Comparison of ENCODE assay signal across 1 cellular context in the genomic region with DNA sequence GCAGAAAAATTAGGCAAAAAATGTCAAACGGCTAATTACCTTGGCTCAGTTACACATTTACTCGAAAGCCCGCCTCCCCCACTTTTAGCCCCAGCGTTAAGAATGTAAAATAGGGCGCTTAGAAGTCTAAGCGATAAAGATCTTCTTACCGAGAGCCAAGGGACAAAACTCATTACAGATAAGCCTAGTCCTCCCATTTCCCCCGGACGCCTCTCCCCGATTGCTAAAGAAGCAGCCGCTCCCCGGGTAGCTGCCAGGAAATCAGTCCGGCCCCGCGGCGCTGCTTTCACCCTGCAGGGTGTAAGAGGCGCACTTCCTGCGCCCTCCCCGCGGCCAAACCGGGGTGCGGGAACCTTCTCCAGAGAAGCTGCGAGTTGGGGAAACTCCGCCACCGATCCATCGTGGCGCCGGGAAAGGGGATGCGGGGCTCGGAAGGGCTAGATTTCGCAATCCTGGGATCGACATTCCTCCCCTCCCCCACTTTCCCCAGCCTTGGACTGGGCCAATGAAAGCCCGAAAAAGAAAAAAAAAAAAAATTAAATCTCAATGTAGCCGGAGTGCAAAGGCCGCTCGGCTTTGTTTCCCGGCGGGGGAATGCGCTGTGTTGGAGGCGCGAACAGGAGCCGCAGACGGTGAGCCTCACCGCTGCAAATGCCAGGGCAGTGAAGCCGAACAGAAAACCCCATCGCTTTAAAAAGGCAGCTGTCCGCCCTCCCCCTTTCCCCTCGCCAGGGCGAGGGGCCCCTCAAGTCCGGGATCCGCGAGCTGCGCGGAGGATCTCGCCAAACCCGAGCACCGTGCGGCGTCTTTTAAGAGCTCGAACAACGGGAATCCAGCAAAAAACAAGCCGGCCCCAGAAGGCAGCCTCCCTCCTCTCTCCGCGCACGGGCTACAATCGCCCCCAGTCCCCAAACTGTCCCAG.
A peak's percentile ranks its signal among the peaks of the same experiment; 100 is the strongest.
TF ChIP-seq lines count a peak whose summit lies in the region.

No MANE protein-coding gene starts in this region.

TF ChIP-seq in HepG2, 621 proteins besides CTCF, POLR2A, EP300 and RAD21 (continued from another document and continues in another):
- TF ChIP-seq, protein P1, sequence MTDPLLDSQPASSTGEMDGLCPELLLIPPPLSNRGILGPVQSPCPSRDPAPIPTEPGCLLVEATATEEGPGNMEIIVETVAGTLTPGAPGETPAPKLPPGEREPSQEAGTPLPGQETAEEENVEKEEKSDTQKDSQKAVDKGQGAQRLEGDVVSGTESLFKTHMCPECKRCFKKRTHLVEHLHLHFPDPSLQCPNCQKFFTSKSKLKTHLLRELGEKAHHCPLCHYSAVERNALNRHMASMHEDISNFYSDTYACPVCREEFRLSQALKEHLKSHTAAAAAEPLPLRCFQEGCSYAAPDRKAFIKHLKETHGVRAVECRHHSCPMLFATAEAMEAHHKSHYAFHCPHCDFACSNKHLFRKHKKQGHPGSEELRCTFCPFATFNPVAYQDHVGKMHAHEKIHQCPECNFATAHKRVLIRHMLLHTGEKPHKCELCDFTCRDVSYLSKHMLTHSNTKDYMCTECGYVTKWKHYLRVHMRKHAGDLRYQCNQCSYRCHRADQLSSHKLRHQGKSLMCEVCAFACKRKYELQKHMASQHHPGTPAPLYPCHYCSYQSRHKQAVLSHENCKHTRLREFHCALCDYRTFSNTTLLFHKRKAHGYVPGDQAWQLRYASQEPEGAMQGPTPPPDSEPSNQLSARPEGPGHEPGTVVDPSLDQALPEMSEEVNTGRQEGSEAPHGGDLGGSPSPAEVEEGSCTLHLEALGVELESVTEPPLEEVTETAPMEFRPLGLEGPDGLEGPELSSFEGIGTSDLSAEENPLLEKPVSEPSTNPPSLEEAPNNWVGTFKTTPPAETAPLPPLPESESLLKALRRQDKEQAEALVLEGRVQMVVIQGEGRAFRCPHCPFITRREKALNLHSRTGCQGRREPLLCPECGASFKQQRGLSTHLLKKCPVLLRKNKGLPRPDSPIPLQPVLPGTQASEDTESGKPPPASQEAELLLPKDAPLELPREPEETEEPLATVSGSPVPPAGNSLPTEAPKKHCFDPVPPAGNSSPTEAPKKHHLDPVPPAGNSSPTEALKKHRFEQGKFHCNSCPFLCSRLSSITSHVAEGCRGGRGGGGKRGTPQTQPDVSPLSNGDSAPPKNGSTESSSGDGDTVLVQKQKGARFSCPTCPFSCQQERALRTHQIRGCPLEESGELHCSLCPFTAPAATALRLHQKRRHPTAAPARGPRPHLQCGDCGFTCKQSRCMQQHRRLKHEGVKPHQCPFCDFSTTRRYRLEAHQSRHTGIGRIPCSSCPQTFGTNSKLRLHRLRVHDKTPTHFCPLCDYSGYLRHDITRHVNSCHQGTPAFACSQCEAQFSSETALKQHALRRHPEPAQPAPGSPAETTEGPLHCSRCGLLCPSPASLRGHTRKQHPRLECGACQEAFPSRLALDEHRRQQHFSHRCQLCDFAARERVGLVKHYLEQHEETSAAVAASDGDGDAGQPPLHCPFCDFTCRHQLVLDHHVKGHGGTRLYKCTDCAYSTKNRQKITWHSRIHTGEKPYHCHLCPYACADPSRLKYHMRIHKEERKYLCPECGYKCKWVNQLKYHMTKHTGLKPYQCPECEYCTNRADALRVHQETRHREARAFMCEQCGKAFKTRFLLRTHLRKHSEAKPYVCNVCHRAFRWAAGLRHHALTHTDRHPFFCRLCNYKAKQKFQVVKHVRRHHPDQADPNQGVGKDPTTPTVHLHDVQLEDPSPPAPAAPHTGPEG (CRISPR knock-in tag; IDR thresholded peaks at IDR 0.05), result peak; percentile 52; the same call in 1 of the 2 replicates
- TF ChIP-seq NBN (conservative IDR thresholded peaks at IDR 0.05), result no peak
- no peak for TF ChIP-seq ZNF7 (CRISPR knock-in tag; IDR thresholded peaks at IDR 0.05)
- TF ChIP-seq ZNF543 (CRISPR knock-in tag; IDR thresholded peaks at IDR 0.05), result peak; percentile 94; the same call in 1 of the 2 replicates
- 0 out of 2 replicates have a peak, but pooled peaks have one; percentile 26 for TF ChIP-seq ZNF670 (CRISPR knock-in tag; IDR thresholded peaks at IDR 0.05; ENCODE audit: borderline replicate concordance)
- no peak for TF ChIP-seq ZNF331 (CRISPR knock-in tag; IDR thresholded peaks at IDR 0.05)
- no peak for TF ChIP-seq HMGA1 (CRISPR knock-in tag; conservative IDR thresholded peaks at IDR 0.05)
- TF ChIP-seq, protein P2, sequence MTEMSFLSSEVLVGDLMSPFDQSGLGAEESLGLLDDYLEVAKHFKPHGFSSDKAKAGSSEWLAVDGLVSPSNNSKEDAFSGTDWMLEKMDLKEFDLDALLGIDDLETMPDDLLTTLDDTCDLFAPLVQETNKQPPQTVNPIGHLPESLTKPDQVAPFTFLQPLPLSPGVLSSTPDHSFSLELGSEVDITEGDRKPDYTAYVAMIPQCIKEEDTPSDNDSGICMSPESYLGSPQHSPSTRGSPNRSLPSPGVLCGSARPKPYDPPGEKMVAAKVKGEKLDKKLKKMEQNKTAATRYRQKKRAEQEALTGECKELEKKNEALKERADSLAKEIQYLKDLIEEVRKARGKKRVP (CRISPR knock-in tag; IDR thresholded peaks at IDR 0.05), result peak in 1 of 2 experiments; percentile 50; a peak in 1 of 4 replicates
- no peak for TF ChIP-seq MBNL3 (CRISPR knock-in tag; conservative IDR thresholded peaks at IDR 0.05)
- peak; percentile 47; the same call in 1 of the 2 replicates for TF ChIP-seq MYC (CRISPR knock-in tag; IDR thresholded peaks at IDR 0.05; ENCODE audit: borderline replicate concordance)
- 0 out of 2 replicates have a peak, but pooled peaks have one; percentile 19 for TF ChIP-seq TCF7 (IDR thresholded peaks at IDR 0.05; ENCODE audit: low read depth)
- no peak for TF ChIP-seq ZSCAN12 (CRISPR knock-in tag; IDR thresholded peaks at IDR 0.05)
- TF ChIP-seq, protein P3, sequence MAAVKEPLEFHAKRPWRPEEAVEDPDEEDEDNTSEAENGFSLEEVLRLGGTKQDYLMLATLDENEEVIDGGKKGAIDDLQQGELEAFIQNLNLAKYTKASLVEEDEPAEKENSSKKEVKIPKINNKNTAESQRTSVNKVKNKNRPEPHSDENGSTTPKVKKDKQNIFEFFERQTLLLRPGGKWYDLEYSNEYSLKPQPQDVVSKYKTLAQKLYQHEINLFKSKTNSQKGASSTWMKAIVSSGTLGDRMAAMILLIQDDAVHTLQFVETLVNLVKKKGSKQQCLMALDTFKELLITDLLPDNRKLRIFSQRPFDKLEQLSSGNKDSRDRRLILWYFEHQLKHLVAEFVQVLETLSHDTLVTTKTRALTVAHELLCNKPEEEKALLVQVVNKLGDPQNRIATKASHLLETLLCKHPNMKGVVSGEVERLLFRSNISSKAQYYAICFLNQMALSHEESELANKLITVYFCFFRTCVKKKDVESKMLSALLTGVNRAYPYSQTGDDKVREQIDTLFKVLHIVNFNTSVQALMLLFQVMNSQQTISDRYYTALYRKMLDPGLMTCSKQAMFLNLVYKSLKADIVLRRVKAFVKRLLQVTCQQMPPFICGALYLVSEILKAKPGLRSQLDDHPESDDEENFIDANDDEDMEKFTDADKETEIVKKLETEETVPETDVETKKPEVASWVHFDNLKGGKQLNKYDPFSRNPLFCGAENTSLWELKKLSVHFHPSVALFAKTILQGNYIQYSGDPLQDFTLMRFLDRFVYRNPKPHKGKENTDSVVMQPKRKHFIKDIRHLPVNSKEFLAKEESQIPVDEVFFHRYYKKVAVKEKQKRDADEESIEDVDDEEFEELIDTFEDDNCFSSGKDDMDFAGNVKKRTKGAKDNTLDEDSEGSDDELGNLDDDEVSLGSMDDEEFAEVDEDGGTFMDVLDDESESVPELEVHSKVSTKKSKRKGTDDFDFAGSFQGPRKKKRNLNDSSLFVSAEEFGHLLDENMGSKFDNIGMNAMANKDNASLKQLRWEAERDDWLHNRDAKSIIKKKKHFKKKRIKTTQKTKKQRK (IDR thresholded peaks at IDR 0.05; ENCODE audit: low read length), result no peak
- TF ChIP-seq SIX4 (CRISPR knock-in tag; IDR thresholded peaks at IDR 0.05), result no peak
- no peak for TF ChIP-seq NR3C1 (CRISPR knock-in tag; IDR thresholded peaks at IDR 0.05)
- peak; percentile 62 for TF ChIP-seq PRPF4 (IDR thresholded peaks at IDR 0.05; ENCODE audit: low read depth, low read length, poor library complexity, severe bottlenecking)
- no peak for TF ChIP-seq SIN3B (IDR thresholded peaks at IDR 0.05; ENCODE audit: low read length)
- TF ChIP-seq POLR2G (IDR thresholded peaks at IDR 0.05; ENCODE audit: low read depth, low read length), result peak; percentile 80; the same call in 1 of the 2 replicates
- no peak for TF ChIP-seq FOXO1 (CRISPR knock-in tag; IDR thresholded peaks at IDR 0.05)
- no peak for TF ChIP-seq RELA (CRISPR knock-in tag; IDR thresholded peaks at IDR 0.05)
- no peak; the same call in 1 of the 2 replicates for TF ChIP-seq ZNF564 (CRISPR knock-in tag; IDR thresholded peaks at IDR 0.05)
- TF ChIP-seq, protein P4, sequence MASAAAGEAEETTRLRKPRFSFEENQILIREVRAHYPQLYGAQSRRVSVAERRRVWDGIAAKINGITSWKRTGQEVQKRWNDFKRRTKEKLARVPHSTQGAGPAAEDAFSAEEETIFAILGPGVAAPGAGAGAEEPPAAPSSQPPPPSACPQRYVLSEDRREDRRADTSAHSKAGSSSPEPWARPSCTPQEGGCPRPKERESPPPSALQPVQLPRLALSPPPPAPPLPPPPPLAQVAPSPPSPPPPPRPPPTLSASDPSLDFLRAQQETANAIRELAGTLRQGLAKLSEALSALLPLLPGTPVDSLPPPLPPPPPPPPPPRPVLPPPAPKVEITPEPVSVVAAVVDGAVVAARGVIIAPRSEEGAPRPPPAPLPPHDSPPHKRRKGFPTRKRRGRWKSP (CRISPR knock-in tag; IDR thresholded peaks at IDR 0.05), result no peak; the same call in none of the 2 replicates
- peak; percentile 85; the same call in 1 of the 2 replicates for TF ChIP-seq ZBTB8A (CRISPR knock-in tag; IDR thresholded peaks at IDR 0.05; ENCODE audit: borderline replicate concordance, low read depth)
- peak; percentile 45 for TF ChIP-seq ZNF263 (CRISPR knock-in tag; IDR thresholded peaks at IDR 0.05)
- no peak for TF ChIP-seq ZEB1 (IDR thresholded peaks at IDR 0.05; ENCODE audit: insufficient replicate concordance, low read depth)
- no peak for TF ChIP-seq FLYWCH1 (CRISPR knock-in tag; IDR thresholded peaks at IDR 0.05)
- TF ChIP-seq DMAP1 (CRISPR knock-in tag; IDR thresholded peaks at IDR 0.05), result peak; percentile 74
- no peak for TF ChIP-seq ZNF674 (CRISPR knock-in tag; IDR thresholded peaks at IDR 0.05; ENCODE audit: low read depth)
- TF ChIP-seq KDM2A (CRISPR knock-in tag; IDR thresholded peaks at IDR 0.05; ENCODE audit: borderline replicate concordance, low read depth), result peak; percentile 82
- 0 out of 2 replicates have a peak, but pooled peaks have one; percentile 4 for TF ChIP-seq PPARG (CRISPR knock-in tag; conservative IDR thresholded peaks at IDR 0.05)
- TF ChIP-seq, protein P5, sequence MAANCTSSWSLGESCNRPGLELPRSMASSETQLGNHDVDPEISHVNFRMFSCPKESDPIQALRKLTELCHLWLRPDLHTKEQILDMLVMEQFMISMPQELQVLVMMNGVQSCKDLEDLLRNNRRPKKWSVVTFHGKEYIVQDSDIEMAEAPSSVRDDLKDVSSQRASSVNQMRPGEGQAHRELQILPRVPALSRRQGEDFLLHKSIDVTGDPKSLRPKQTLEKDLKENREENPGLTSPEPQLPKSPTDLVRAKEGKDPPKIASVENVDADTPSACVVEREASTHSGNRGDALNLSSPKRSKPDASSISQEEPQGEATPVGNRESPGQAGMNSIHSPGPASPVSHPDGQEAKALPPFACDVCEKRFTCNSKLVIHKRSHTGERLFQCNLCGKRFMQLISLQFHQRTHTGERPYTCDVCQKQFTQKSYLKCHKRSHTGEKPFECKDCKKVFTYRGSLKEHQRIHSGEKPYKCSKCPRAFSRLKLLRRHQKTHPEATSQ (CRISPR knock-in tag; IDR thresholded peaks at IDR 0.05; ENCODE audit: borderline replicate concordance), result peak; percentile 78; the same call in 1 of the 2 replicates
- peak; percentile 27 for TF ChIP-seq ZNF781 (CRISPR knock-in tag; IDR thresholded peaks at IDR 0.05; ENCODE audit: borderline replicate concordance, not compliant biosample characterization)
- TF ChIP-seq HOXD1 (CRISPR knock-in tag; IDR thresholded peaks at IDR 0.05), result no peak
- TF ChIP-seq KLF13 (CRISPR knock-in tag; IDR thresholded peaks at IDR 0.05), result no peak
- no peak for TF ChIP-seq SMAD1 (CRISPR knock-in tag; IDR thresholded peaks at IDR 0.05; ENCODE audit: borderline replicate concordance, low read depth)
- TF ChIP-seq NFIC (IDR thresholded peaks at IDR 0.05; ENCODE audit: low read length), result peak; percentile 62; the same call in 1 of the 2 replicates
- TF ChIP-seq RARA (CRISPR knock-in tag; IDR thresholded peaks at IDR 0.05), result no peak
- peak; percentile 91 for TF ChIP-seq PHF21A (CRISPR knock-in tag; IDR thresholded peaks at IDR 0.05)
- TF ChIP-seq ZFP37 (CRISPR knock-in tag; IDR thresholded peaks at IDR 0.05; ENCODE audit: borderline replicate concordance), result no peak
- TF ChIP-seq ZFAT (CRISPR knock-in tag; conservative IDR thresholded peaks at IDR 0.05), result no peak
- TF ChIP-seq SNAI1 (CRISPR knock-in tag; IDR thresholded peaks at IDR 0.05; ENCODE audit: borderline replicate concordance), result no peak
- TF ChIP-seq, protein P6, sequence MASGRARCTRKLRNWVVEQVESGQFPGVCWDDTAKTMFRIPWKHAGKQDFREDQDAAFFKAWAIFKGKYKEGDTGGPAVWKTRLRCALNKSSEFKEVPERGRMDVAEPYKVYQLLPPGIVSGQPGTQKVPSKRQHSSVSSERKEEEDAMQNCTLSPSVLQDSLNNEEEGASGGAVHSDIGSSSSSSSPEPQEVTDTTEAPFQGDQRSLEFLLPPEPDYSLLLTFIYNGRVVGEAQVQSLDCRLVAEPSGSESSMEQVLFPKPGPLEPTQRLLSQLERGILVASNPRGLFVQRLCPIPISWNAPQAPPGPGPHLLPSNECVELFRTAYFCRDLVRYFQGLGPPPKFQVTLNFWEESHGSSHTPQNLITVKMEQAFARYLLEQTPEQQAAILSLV (CRISPR knock-in tag; IDR thresholded peaks at IDR 0.05; ENCODE audit: borderline replicate concordance), result no peak; the same call in 1 of the 2 replicates
- no peak for TF ChIP-seq REPIN1 (CRISPR knock-in tag; IDR thresholded peaks at IDR 0.05; ENCODE audit: borderline replicate concordance, low read depth)
- TF ChIP-seq, protein P7, sequence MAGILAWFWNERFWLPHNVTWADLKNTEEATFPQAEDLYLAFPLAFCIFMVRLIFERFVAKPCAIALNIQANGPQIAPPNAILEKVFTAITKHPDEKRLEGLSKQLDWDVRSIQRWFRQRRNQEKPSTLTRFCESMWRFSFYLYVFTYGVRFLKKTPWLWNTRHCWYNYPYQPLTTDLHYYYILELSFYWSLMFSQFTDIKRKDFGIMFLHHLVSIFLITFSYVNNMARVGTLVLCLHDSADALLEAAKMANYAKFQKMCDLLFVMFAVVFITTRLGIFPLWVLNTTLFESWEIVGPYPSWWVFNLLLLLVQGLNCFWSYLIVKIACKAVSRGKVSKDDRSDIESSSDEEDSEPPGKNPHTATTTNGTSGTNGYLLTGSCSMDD (CRISPR knock-in tag; IDR thresholded peaks at IDR 0.05), result no peak
